Comparison of ENCODE assay signal across 19 cellular contexts in genomic region chr10:97089209-97089865, GRCh38.
A peak's percentile ranks its signal among the peaks of the same experiment; 100 is the strongest.
DNase-seq lines count a peak whose midpoint lies in the region; FAIRE-seq and TF ChIP-seq lines count a peak whose summit lies in the region.
"Had no signal": no experiment of that assay in that cellular context is flagged by ENCODE, and none has a peak within 500 bp of the region (broad histone marks: within the 10 kb centered on the region; RNA-seq: fewer than 3 reads in every experiment).

No MANE protein-coding gene starts in this region.

- H2AFZ ChIP-seq in keratinocyte (ENCODE audit: control insufficient read depth, low read length), result no peak overlapping the region

- no peaks in the 10 kb centered on the region for H3K9me1 ChIP-seq in keratinocyte (ENCODE audit: control insufficient read depth, extremely low read depth, insufficient read depth, low read length)

- H3K79me2 ChIP-seq in keratinocyte (ENCODE audit: control insufficient read depth, insufficient read depth, low read length), result no peaks in the 10 kb centered on the region

- DNase-seq in ELR (ENCODE audit: low read depth), result peak; percentile 28
- peak; percentile 48 for DNase-seq in HPDE6-E6E7 (ENCODE audit: extremely low spot score)
- peak; percentile 75 for DNase-seq in SW480 (ENCODE audit: low spot score)
- DNase-seq in keratinocyte (ENCODE audit: low read depth, low spot score), result no peak
- DNase-seq in middle frontal gyrus (ENCODE audit: extremely low spot score, low spot score), result no peak
- no peak for DNase-seq in activated gamma-delta T cell (lab: John Stamatoyannopoulos, UW)
- no peak for DNase-seq in foreskin fibroblast
- no peak for DNase-seq in GM13976 (ENCODE audit: low spot score)
- DNase-seq: activated CD4-positive, alpha-beta memory T cell treated with anti-CD3 and anti-CD28 coated beads for 36 hours; effector CD4-positive, alpha-beta T cell; gastrocnemius medialis; HFFc6; MM.1S; mucosa of descending colon; NCI-H146; NCI-H510A; T1000; tibial artery had no signal

- TF ChIP-seq CTCF in keratinocyte (optimal IDR thresholded peaks at IDR 0.05 in 1 of 3, IDR thresholded peaks at IDR 0.05 in 1 of 3, conservative IDR thresholded peaks at IDR 0.05 in 1 of 3; ENCODE audit: extremely low read depth in 1 of 3, insufficient read depth in 2 of 3, low read length in 3 of 3), result no peak
- TF ChIP-seq CTCF in foreskin fibroblast (IDR thresholded peaks at IDR 0.05; ENCODE audit: low read depth, low read length), result no peak
- TF ChIP-seq CTCF in GM13976 (IDR thresholded peaks at IDR 0.05; ENCODE audit: borderline replicate concordance, control extremely low read depth, extremely low read depth, insufficient read depth, missing control alignments), result no peak

- H3K27me3 ChIP-seq in keratinocyte (ENCODE audit: control insufficient read depth, extremely low read depth, insufficient read depth, low read length), result peaks cover 25% of the 10 kb centered on the region
- H3K27me3 ChIP-seq: gastrocnemius medialis had no signal

- peak; percentile 69 for FAIRE-seq in keratinocyte (lab: Jason Lieb, UNC)

- H3K9me3 ChIP-seq in keratinocyte (ENCODE audit: control insufficient read depth, low read depth, low read length), result no peaks in the 10 kb centered on the region
- H3K9me3 ChIP-seq: gastrocnemius medialis, mucosa of descending colon, tibial artery had no signal

- dilution Hi-C loops in keratinocyte (cut with MboI; ENCODE audit: extremely low pct_ligation_motif_present, low sequenced_read_pairs), result no loop called here

- H4K20me1 ChIP-seq in keratinocyte (ENCODE audit: control insufficient read depth, extremely low read depth, insufficient read depth, low read length), result no peaks in the 10 kb centered on the region

- no peak overlapping the region for H3K9ac ChIP-seq in keratinocyte (ENCODE audit: control insufficient read depth, extremely low read depth, insufficient read depth, low read length)

- H3K4me3 ChIP-seq in keratinocyte (ENCODE audit: control insufficient read depth in 2 of 3, extremely low read depth in 1 of 3, insufficient read depth in 2 of 3, low read depth in 1 of 3, low read length in 3 of 3), result no peak overlapping the region
- no peak overlapping the region for H3K4me3 ChIP-seq in foreskin fibroblast (ENCODE audit: low read depth in 1 of 2, low read length in 2 of 2)
- H3K4me3 ChIP-seq: gastrocnemius medialis, mucosa of descending colon, tibial artery had no signal

- peaks cover 8% of the 10 kb centered on the region for H3K4me1 ChIP-seq in keratinocyte (ENCODE audit: control insufficient read depth, extremely low read depth, insufficient read depth, low read length)
- H3K4me1 ChIP-seq: gastrocnemius medialis, tibial artery had no signal

- no peaks in the 10 kb centered on the region for H3K36me3 ChIP-seq in keratinocyte (ENCODE audit: control insufficient read depth in 2 of 2, extremely low read depth in 1 of 2, insufficient read depth in 2 of 2, low read length in 2 of 2)
- H3K36me3 ChIP-seq: gastrocnemius medialis, tibial artery had no signal

- in situ Hi-C loops in GM13976 (cut with MboI; ENCODE audit: low sequenced_read_pairs, unreplicated experiment), result no loop called here

- H3K4me2 ChIP-seq in keratinocyte (ENCODE audit: control insufficient read depth, extremely low read depth, insufficient read depth, low read depth, low read length), result peak overlapping the region; percentile 31

- no peak overlapping the region for H3K27ac ChIP-seq in keratinocyte (ENCODE audit: control insufficient read depth, insufficient read depth, low read length)
- H3K27ac ChIP-seq: C4-2B, gastrocnemius medialis, tibial artery had no signal

Comparison
In these comparisons a context has a peak if more than half of its experiments do, and no peak if none do; other contexts are left out.
1. DNase-seq: peak in ELR (single experiment), HPDE6-E6E7 (single experiment) and SW480 (single experiment); none in keratinocyte (single experiment), middle frontal gyrus (single experiment), activated gamma-delta T cell (single experiment), foreskin fibroblast (0 of 2) and GM13976 (single experiment).